Comparison of ENCODE assay signal across 13 cellular contexts in genomic region chr7:151837285-151838042, GRCh38. TPM values are rescaled to one million over a fixed set of nuclear protein-coding genes. Genes with fewer than 3 reads are reported as not detected.
DNase-seq lines count a peak whose midpoint lies in the region; ATAC-seq, FAIRE-seq and TF ChIP-seq lines count a peak whose summit lies in the region.
"Had no signal": no experiment of that assay in that cellular context is flagged by ENCODE, and none has a peak within 500 bp of the region (broad histone marks: within the 10 kb centered on the region; RNA-seq: fewer than 3 reads in every experiment).

No MANE protein-coding gene starts in this region.

- no peak overlapping the region for H3K4ac ChIP-seq in mesendoderm (ENCODE audit: low read depth, low read length)

- no peaks in the 10 kb centered on the region for H3K79me1 ChIP-seq in mesendoderm (ENCODE audit: low read length)

- H3K27me3 ChIP-seq in astrocyte (ENCODE audit: insufficient read depth, low read length): peaks cover 8% of the 10 kb centered on the region
- no peaks in the 10 kb centered on the region for H3K27me3 ChIP-seq in mesendoderm (ENCODE audit: insufficient read depth, low read length, poor library complexity)

- H3K18ac ChIP-seq in mesendoderm (ENCODE audit: low read length): no peak overlapping the region

- H3K27ac ChIP-seq in astrocyte (ENCODE audit: low read depth, low read length) (no peak overlapping the region), mesendoderm (ENCODE audit: low read depth, low read length) (no peak overlapping the region)

- H3K9ac ChIP-seq in astrocyte (ENCODE audit: low read length) (no peak overlapping the region), mesendoderm (ENCODE audit: low read length) (peak overlapping the region; percentile 29)
- H3K9ac ChIP-seq: SK-N-SH had no signal

- no peaks in the 10 kb centered on the region for H3K9me3 ChIP-seq in astrocyte (ENCODE audit: insufficient read depth, low read depth, low read length)
- H3K9me3 ChIP-seq: SK-N-SH had no signal

- no peak overlapping the region for H4K5ac ChIP-seq in mesendoderm (ENCODE audit: low read length)

- H2AK5ac ChIP-seq in mesendoderm (ENCODE audit: low read length): no peak overlapping the region

- intact Hi-C loops in Right ventricle myocardium superior (cut with DNase I): no loop called here
- intact Hi-C loops in left cardiac atrium (cut with DNase I): no loop called here

- H2BK5ac ChIP-seq in mesendoderm (ENCODE audit: low read length): no peak overlapping the region

- H2AFZ ChIP-seq in astrocyte (ENCODE audit: low read depth, low read length): no peak overlapping the region

- no peak overlapping the region for H4K8ac ChIP-seq in mesendoderm (ENCODE audit: low read depth, low read length)

- H3K4me2 ChIP-seq in astrocyte (ENCODE audit: low read length): no peak overlapping the region
- H3K4me2 ChIP-seq in mesendoderm (ENCODE audit: low read length): no peak overlapping the region
- H3K4me2 ChIP-seq: SK-N-SH had no signal

- no peak overlapping the region for H3K27ac Mint-ChIP-seq in astrocyte (ENCODE audit: unreplicated experiment)

- H2BK15ac ChIP-seq in mesendoderm (replicated peaks; ENCODE audit: low read depth): no peak overlapping the region

- H3K36me3 ChIP-seq in astrocyte (ENCODE audit: insufficient read depth, low read length) (no peaks in the 10 kb centered on the region), mesendoderm (ENCODE audit: control insufficient read depth, insufficient read depth, low read length) (no peaks in the 10 kb centered on the region)

- no CpG with 5 or more reads among the region's 25 CpGs for WGBS in mesendoderm (ENCODE audit: extremely low coverage, insufficient coverage, low lambda C conversion rate)

- H3K4me3 ChIP-seq in astrocyte (ENCODE audit: insufficient read depth, low read depth, low read length): no peak overlapping the region
- H3K4me3 ChIP-seq in mesendoderm (ENCODE audit: low read length): no peak overlapping the region

- TF ChIP-seq CTCF in astrocyte (IDR thresholded peaks at IDR 0.05; ENCODE audit: insufficient read depth, low read depth, low read length): no peak

- H3K4me1 ChIP-seq in astrocyte (ENCODE audit: insufficient read depth, low read length) (no peaks in the 10 kb centered on the region), mesendoderm (ENCODE audit: control insufficient read depth, low read depth, low read length) (peaks cover 6% of the 10 kb centered on the region)

- no peaks in the 10 kb centered on the region for H3K9me3 Mint-ChIP-seq in astrocyte (ENCODE audit: unreplicated experiment)

- DNase-seq in Right ventricle myocardium superior (peak; percentile 38), left cardiac atrium (no peak), astrocyte (ENCODE audit: low read depth) (no peak), mesendoderm (peak; percentile 71), NCI-H1092 treated with DMSO at 0.1 percent for 48 hours (lab: John Stamatoyannopoulos, UW) (no peak), OCI-M2 (lab: John Stamatoyannopoulos, UW; ENCODE audit: unreplicated experiment) (no peak)
- DNase-seq in activated CD4-positive, alpha-beta T cell treated with anti-CD3 and anti-CD28 coated beads for 1 hour: no peak
- DNase-seq: cerebellar nuclear complex, EL, NCI-H1417 treated with DMSO at 0.1 percent for 48 hours, SK-N-SH, small intestine had no signal

- H4K20me1 ChIP-seq in astrocyte (ENCODE audit: insufficient read depth, low read length): no peaks in the 10 kb centered on the region

- no peak overlapping the region for H3K23ac ChIP-seq in mesendoderm (ENCODE audit: low read length)

- H2BK120ac ChIP-seq in mesendoderm (ENCODE audit: low read depth, low read length): no peak overlapping the region

- H3K4me3 Mint-ChIP-seq in astrocyte (ENCODE audit: unreplicated experiment): peak overlapping the region; percentile 62

- no peaks in the 10 kb centered on the region for H3K79me2 ChIP-seq in astrocyte (ENCODE audit: insufficient read depth, low read length)
- H3K79me2 ChIP-seq in mesendoderm (ENCODE audit: control insufficient read depth, insufficient read depth, low read length): no peaks in the 10 kb centered on the region

- peak overlapping the region; percentile 57 for H3K56ac ChIP-seq in mesendoderm (ENCODE audit: low read length)

- no peak for FAIRE-seq in astrocyte (lab: Jason Lieb, UNC)
- FAIRE-seq: small intestine had no signal

- peaks cover 25% of the 10 kb centered on the region for H3K27me3 Mint-ChIP-seq in astrocyte (ENCODE audit: low read depth, unreplicated experiment)

- H3K36me3 Mint-ChIP-seq in astrocyte (ENCODE audit: low read depth, unreplicated experiment): no peaks in the 10 kb centered on the region

- ATAC-seq in Right ventricle myocardium superior (ENCODE audit: poor library complexity) (no peak), left cardiac atrium (no peak), HG03097 (IDR thresholded peaks at IDR 0.05; ENCODE audit: low FRiP score, unreplicated experiment) (no peak)

- peaks cover 7% of the 10 kb centered on the region for H3K4me1 Mint-ChIP-seq in astrocyte (ENCODE audit: low read depth, unreplicated experiment)

RNA-seq across cellular contexts. Expression of gene PRKAG2, which starts 39.5 kb away (rescaled TPM):
- 120 TPM for total RNA-seq in Right ventricle myocardium superior
- 100 to 1,000 TPM; 141 to 253 TPM for total RNA-seq in left cardiac atrium
- 26.9 and 40.7 TPM in 2 replicates for total RNA-seq in astrocyte
- polyA plus RNA-seq in mesendoderm (2013, experiment 1 of 2): 12.7 TPM
- polyA plus RNA-seq in mesendoderm (2013, experiment 2 of 2): 12.3 TPM

Comparison
In these comparisons a context has a peak if more than half of its experiments do, and no peak if none do; other contexts are left out.
1. DNase-seq: peak in Right ventricle myocardium superior (single experiment) and mesendoderm (single experiment); none in left cardiac atrium (single experiment), astrocyte (single experiment), NCI-H1092 treated with DMSO at 0.1 percent for 48 hours (single experiment), activated CD4-positive, alpha-beta T cell treated with anti-CD3 and anti-CD28 coated beads for 1 hour (single experiment) and OCI-M2 (single experiment).